In the genomic region with DNA sequence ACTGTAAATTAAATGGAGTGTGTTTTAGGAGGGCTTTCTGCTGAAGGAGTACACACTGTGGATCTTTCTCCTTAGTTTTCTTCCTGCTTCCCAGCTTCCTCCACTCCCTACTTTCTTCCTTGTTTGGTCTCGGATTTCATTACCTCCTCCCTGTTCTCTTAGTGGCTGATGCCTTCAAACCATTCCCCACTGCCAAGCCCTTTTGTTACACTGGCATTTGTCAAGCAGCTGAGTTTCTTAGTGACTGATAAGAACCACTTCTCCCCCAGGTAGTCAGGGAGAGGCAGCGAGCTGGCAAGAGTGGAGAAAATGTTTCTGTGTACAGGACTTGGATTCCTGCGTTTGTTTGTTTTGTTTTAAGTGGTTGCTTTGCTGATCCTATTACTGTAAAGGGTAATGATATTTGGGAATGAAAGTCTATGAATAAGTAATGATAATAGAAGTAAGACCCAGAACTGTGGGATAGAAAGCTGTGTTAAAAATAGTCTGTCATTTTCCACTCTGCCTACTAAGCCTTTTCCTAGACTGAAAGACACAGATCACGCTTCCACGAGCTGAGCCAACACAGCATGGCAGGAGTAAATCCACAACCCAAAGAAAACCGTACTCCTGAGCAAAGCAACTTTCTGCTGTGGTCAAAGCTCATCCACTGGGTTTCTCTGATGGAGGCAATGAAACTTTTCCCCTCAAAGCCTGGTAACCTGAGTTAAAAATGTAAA, we compare ENCODE assay signal across 12 cellular contexts. TPM values are rescaled to one million over a fixed set of nuclear protein-coding genes. Genes with fewer than 3 reads are reported as not detected.
A peak's percentile ranks its signal among the peaks of the same experiment; 100 is the strongest.
DNase-seq lines count a peak whose midpoint lies in the region; ATAC-seq, FAIRE-seq and TF ChIP-seq lines count a peak whose summit lies in the region.
"Had no signal": no experiment of that assay in that cellular context is flagged by ENCODE, and none has a peak within 500 bp of the region (broad histone marks: within the 10 kb centered on the region; RNA-seq: fewer than 3 reads in every experiment).

No MANE protein-coding gene starts in this region.

- TF ChIP-seq CTCF in H9 (conservative IDR thresholded peaks at IDR 0.05) = no peak
- TF ChIP-seq CTCF in foreskin keratinocyte (conservative IDR thresholded peaks at IDR 0.05) = no peak
- TF ChIP-seq CTCF in pancreas (IDR thresholded peaks at IDR 0.05) = no peak
- TF ChIP-seq CTCF in tibial nerve (IDR thresholded peaks at IDR 0.05) = no peak

- no peaks in the 10 kb centered on the region for H4K20me1 ChIP-seq in H9 (ENCODE audit: control insufficient read depth, insufficient read depth, insufficient read length)

- no peak for TF ChIP-seq POLR2A in tibial nerve (IDR thresholded peaks at IDR 0.05)

- H3K36me3 ChIP-seq in pancreas (no peaks in the 10 kb centered on the region), tibial nerve (no peaks in the 10 kb centered on the region)

- intact Hi-C loops in pancreas (cut with DNase I) = no loop called here
- intact Hi-C loops in activated naive CD4-positive, alpha-beta T cell treated with anti-CD3 and anti-CD28 coated beads for 36 hours (cut with micrococcal nuclease) = no loop called here

- no peak overlapping the region for H3K14ac ChIP-seq in H9 (ENCODE audit: insufficient read depth, low read length)

- no peak overlapping the region for H3K4me3 Mint-ChIP-seq in H9
- H3K4me3 Mint-ChIP-seq in activated naive CD4-positive, alpha-beta T cell treated with anti-CD3 and anti-CD28 coated beads for 36 hours = no peak overlapping the region
- H3K4me3 Mint-ChIP-seq: central memory CD8-positive, alpha-beta T cell; immature natural killer cell had no signal

- no CpG with 5 or more reads among the region's 6 CpGs for WGBS in H9 (ENCODE audit: extremely low coverage, insufficient read length, low lambda C conversion rate)
- 13 to 27% methylated on average over 6 of the region's 6 CpGs for WGBS in pancreas, 2 donors
- WGBS in tibial nerve, 2 donors = 51 to 52% methylated on average over 6 of the region's 6 CpGs

- peak; percentile 47 for ATAC-seq in foreskin keratinocyte
- ATAC-seq in pancreas = peak; percentile 56 to 93 (median 78)
- no peak for ATAC-seq in HG03108 (IDR thresholded peaks at IDR 0.05; ENCODE audit: unreplicated experiment)
- no peak for ATAC-seq in HG03039 (IDR thresholded peaks at IDR 0.05; ENCODE audit: unreplicated experiment)

- peaks cover 5% of the 10 kb centered on the region; the same call in 1 of the 2 replicates for H3K4me1 ChIP-seq in H9 (ENCODE audit: insufficient read depth, low read length)
- peaks cover 7% of the 10 kb centered on the region for H3K4me1 ChIP-seq in foreskin keratinocyte
- peaks cover 0 to 6% (median 0%) of the 10 kb centered on the region in 3 donors for H3K4me1 ChIP-seq in pancreas
- H3K4me1 ChIP-seq in tibial nerve = peaks cover 0 to 10% (median 0%) of the 10 kb centered on the region in 4 donors

- H2BK15ac ChIP-seq in H9 (ENCODE audit: low read depth, low read length) = no peak overlapping the region

- no peaks in the 10 kb centered on the region; the same call in none of the 2 replicates for H3K27me3 Mint-ChIP-seq in H9 (ENCODE audit: low read depth)
- H3K27me3 Mint-ChIP-seq in activated naive CD4-positive, alpha-beta T cell treated with anti-CD3 and anti-CD28 coated beads for 36 hours (ENCODE audit: low read depth) = peaks cover 5% of the 10 kb centered on the region

- H3K4me1 Mint-ChIP-seq in H9 = peaks cover 11 to 12% of the 10 kb centered on the region in 2 experiments
- no peaks in the 10 kb centered on the region for H3K4me1 Mint-ChIP-seq in activated naive CD4-positive, alpha-beta T cell treated with anti-CD3 and anti-CD28 coated beads for 36 hours (ENCODE audit: low read depth)
- H3K4me1 Mint-ChIP-seq: central memory CD8-positive, alpha-beta T cell; immature natural killer cell had no signal

- H3K27me3 ChIP-seq in H9 (ENCODE audit: insufficient read depth, low read length) (no peaks in the 10 kb centered on the region), foreskin keratinocyte (no peaks in the 10 kb centered on the region), pancreas (no peaks in the 10 kb centered on the region), tibial nerve (no peaks in the 10 kb centered on the region)

- no peak overlapping the region for H2AFZ ChIP-seq in H9 (ENCODE audit: low read length)

- H3K56ac ChIP-seq in H9 (ENCODE audit: insufficient read length, low read depth, low read length) = no peak overlapping the region

- no peaks in the 10 kb centered on the region for H3K9me3 ChIP-seq in H9 (ENCODE audit: control insufficient read depth, low read depth, low read length)
- H3K9me3 ChIP-seq in pancreas = no peaks in the 10 kb centered on the region
- H3K9me3 ChIP-seq in tibial nerve = no peaks in the 10 kb centered on the region

- H3K23ac ChIP-seq in H9 (ENCODE audit: insufficient read length, low read depth, low read length) = no peak overlapping the region

- H2BK20ac ChIP-seq in H9 (ENCODE audit: low read depth, low read length, poor library complexity, severe bottlenecking) = no peak overlapping the region

- H4K8ac ChIP-seq in H9 (replicated peaks; ENCODE audit: insufficient read length, low read depth, low read length) = no peak overlapping the region

- no peaks in the 10 kb centered on the region for H3K36me3 Mint-ChIP-seq in H9 (ENCODE audit: insufficient read depth in 1 of 3, low read depth in 3 of 3)
- no peaks in the 10 kb centered on the region for H3K36me3 Mint-ChIP-seq in activated naive CD4-positive, alpha-beta T cell treated with anti-CD3 and anti-CD28 coated beads for 36 hours (ENCODE audit: low read depth)
- H3K36me3 Mint-ChIP-seq: immature natural killer cell had no signal

- H3K18ac ChIP-seq in H9 (ENCODE audit: insufficient read length, low read depth, low read length) = no peak overlapping the region

- H2BK5ac ChIP-seq in H9 (ENCODE audit: insufficient read length, low read length) = no peak overlapping the region

- H2BK12ac ChIP-seq in H9 (ENCODE audit: insufficient read length, low read depth, low read length) = no peak overlapping the region

- H3K79me2 ChIP-seq in H9 (ENCODE audit: insufficient read depth, low read length) = no peaks in the 10 kb centered on the region

- H3K27ac Mint-ChIP-seq in H9 = 0 out of 7 replicates have a peak overlapping the region, but pooled peaks of 1 of the 3 experiments have one; percentile 22
- H3K27ac Mint-ChIP-seq in activated naive CD4-positive, alpha-beta T cell treated with anti-CD3 and anti-CD28 coated beads for 36 hours = no peak overlapping the region
- H3K27ac Mint-ChIP-seq: immature natural killer cell had no signal

- no peaks in the 10 kb centered on the region for H3K9me3 Mint-ChIP-seq in H9
- no peaks in the 10 kb centered on the region for H3K9me3 Mint-ChIP-seq in activated naive CD4-positive, alpha-beta T cell treated with anti-CD3 and anti-CD28 coated beads for 36 hours
- H3K9me3 Mint-ChIP-seq: central memory CD8-positive, alpha-beta T cell had no signal

- TF ChIP-seq EP300 in tibial nerve (IDR thresholded peaks at IDR 0.05) = no peak

- no peak overlapping the region for H3K9ac ChIP-seq in H9 (ENCODE audit: extremely low read depth, insufficient read length, low read length)

- no peak overlapping the region for H3T11ph ChIP-seq in H9 (ENCODE audit: low read length)

- no peak overlapping the region for H2AK5ac ChIP-seq in H9 (ENCODE audit: insufficient read length, low read length)

- H3K4me3 ChIP-seq in pancreas (no peak overlapping the region), tibial nerve (no peak overlapping the region)

- H3K4me2 ChIP-seq in H9 (ENCODE audit: insufficient read depth, insufficient read length, low read length) = no peak overlapping the region

- H3K23me2 ChIP-seq in H9 (ENCODE audit: insufficient read length, low read depth, low read length, poor library complexity, severe bottlenecking) = no peaks in the 10 kb centered on the region

- H3K27ac ChIP-seq in H9 (ENCODE audit: insufficient read length, low read depth, low read length) = no peak overlapping the region
- H3K27ac ChIP-seq in foreskin keratinocyte = no peak overlapping the region
- peak overlapping the region in 1 of 4 donors; percentile 4 for H3K27ac ChIP-seq in pancreas
- no peak overlapping the region for H3K27ac ChIP-seq in tibial nerve

- H4K5ac ChIP-seq in H9 (ENCODE audit: insufficient read length, low read depth, low read length) = no peak overlapping the region

- CTCF ChIA-PET in activated naive CD4-positive, alpha-beta T cell treated with anti-CD3 and anti-CD28 coated beads for 36 hours (lab: Charles Lee) = no interaction called here

- peak; percentile 57 for FAIRE-seq in pancreas (lab: Jason Lieb, UNC)
- FAIRE-seq: urothelium cell line had no signal

- no peak overlapping the region for H2BK120ac ChIP-seq in H9 (ENCODE audit: low read depth, low read length, poor library complexity, severe bottlenecking)

- no peak overlapping the region for H3K4ac ChIP-seq in H9 (ENCODE audit: low read depth, low read length)

- no peak overlapping the region for H4K91ac ChIP-seq in H9 (ENCODE audit: insufficient read length, low read depth, low read length)

- DNase-seq in H9 = peak; percentile 58
- peak; percentile 12 for DNase-seq in NCI-H510A (lab: John Stamatoyannopoulos, UW)
- peak; percentile 27 to 59 for DNase-seq in foreskin keratinocyte
- DNase-seq in pancreas = peak in 2 of 6 donors; percentile 4 to 16
- no peak for DNase-seq in activated naive CD4-positive, alpha-beta T cell treated with anti-CD3 and anti-CD28 coated beads for 36 hours
- no peak for DNase-seq in tibial nerve (ENCODE audit: low spot score in 2 of 2)
- DNase-seq: immature natural killer cell, NCI-H526 had no signal

- no peaks in the 10 kb centered on the region for H3K79me1 ChIP-seq in H9 (ENCODE audit: insufficient read depth, low read depth, low read length, poor library complexity, severe bottlenecking)

RNA-seq across cellular contexts. Expression of gene SERTAD4, which starts 10.1 kb away (rescaled TPM):
- 3.9 and 5.0 TPM in 2 replicates for total RNA-seq in H9 (2021)
- 5.3 and 9.2 TPM in 2 replicates for total RNA-seq in foreskin keratinocyte
- 2.8 and 4.7 TPM in 2 replicates for polyA plus RNA-seq in foreskin keratinocyte
- under 1 TPM; 0.14 to 0.97 (median 0.26) TPM for total RNA-seq in pancreas
- polyA plus RNA-seq in pancreas = under 1 TPM; 0.16 to 0.34 TPM
- total RNA-seq in activated naive CD4-positive, alpha-beta T cell treated with anti-CD3 and anti-CD28 coated beads for 36 hours = not detected
- 1 to 10 TPM in 2 of 4 donors, under 1 TPM in 2; 0.60 to 1.7 (median 1.0) TPM for total RNA-seq in tibial nerve
- polyA plus RNA-seq: immature natural killer cell had no signal

Comparison
In these comparisons a context has a peak if more than half of its experiments do, and no peak if none do; other contexts are left out.
1. DNase-seq: peak in H9 (single experiment), NCI-H510A (single experiment) and foreskin keratinocyte (2 of 2); none in activated naive CD4-positive, alpha-beta T cell treated with anti-CD3 and anti-CD28 coated beads for 36 hours (single experiment) and tibial nerve (0 of 2).
2. ATAC-seq: peak in foreskin keratinocyte (single experiment) and pancreas (4 of 4); none in HG03108 (single experiment) and HG03039 (single experiment).